ENCODE assay signal across 25 cellular contexts in genomic region chr2:141959016-141959415, GRCh38.
"Had no signal": no experiment of that assay in that cellular context is flagged by ENCODE, and none has a peak within 500 bp of the region (broad histone marks: within the 10 kb centered on the region; RNA-seq: fewer than 3 reads in every experiment).

No MANE protein-coding gene starts in this region.

- H3K4me3 Mint-ChIP-seq: naive thymus-derived CD4-positive, alpha-beta T cell; natural killer cell treated with Interleukin-12 subunit alpha and Interleukin-12 subunit beta and Interleukin-15 and Interleukin-18, amount 100 ng/mL, for 72 hours; nephron progenitor cell; neural crest cell; stimulated activated effector memory CD8-positive, alpha-beta T cell treated with anti-CD3 and anti-CD28 coated beads, Interleukin-12 subunit alpha, Interleukin-12 subunit beta, amount 100 ng/mL, for 72 hours; stimulated activated naive B cell treated with anti-CD40 and anti-IgM and Interleukin-4, amounts not matched to agents 10 μg/mL and 1 μg/mL and 100 μg/mL, for 72 hours; stimulated activated naive CD8-positive, alpha-beta T cell treated with anti-CD3 and anti-CD28 coated beads, Interleukin-15, Interleukin-2, amounts not matched to agents 100 ng/mL and 50 ng/mL, for 24 hours had no signal

- H3K4me1 Mint-ChIP-seq: naive thymus-derived CD4-positive, alpha-beta T cell; nephron progenitor cell; neural crest cell; stimulated activated effector memory CD8-positive, alpha-beta T cell treated with anti-CD3 and anti-CD28 coated beads, Interleukin-12 subunit alpha, Interleukin-12 subunit beta, amount 100 ng/mL, for 72 hours; stimulated activated naive B cell treated with anti-CD40 and anti-IgM and Interleukin-4, amounts not matched to agents 10 μg/mL and 1 μg/mL and 100 μg/mL, for 72 hours had no signal

- H3K27ac Mint-ChIP-seq: naive thymus-derived CD4-positive, alpha-beta T cell; natural killer cell treated with Interleukin-12 subunit alpha and Interleukin-12 subunit beta and Interleukin-15 and Interleukin-18, amount 100 ng/mL, for 72 hours; nephron progenitor cell; progenitor cell of endocrine pancreas; stimulated activated effector memory CD8-positive, alpha-beta T cell treated with anti-CD3 and anti-CD28 coated beads, Interleukin-12 subunit alpha, Interleukin-12 subunit beta, amount 100 ng/mL, for 72 hours; stimulated activated naive B cell treated with anti-CD40 and anti-IgM and Interleukin-4, amounts not matched to agents 10 μg/mL and 1 μg/mL and 100 μg/mL, for 72 hours; stimulated activated naive CD8-positive, alpha-beta T cell treated with anti-CD3 and anti-CD28 coated beads, Interleukin-15, Interleukin-2, amounts not matched to agents 100 ng/mL and 50 ng/mL, for 24 hours had no signal

- ATAC-seq: naive thymus-derived CD4-positive, alpha-beta T cell; natural killer cell treated with Interleukin-12 subunit alpha and Interleukin-12 subunit beta and Interleukin-15 and Interleukin-18, amount 100 ng/mL, for 72 hours; pancreas; psoas muscle; right cardiac atrium; right lobe of liver; stimulated activated effector memory CD8-positive, alpha-beta T cell treated with anti-CD3 and anti-CD28 coated beads, Interleukin-12 subunit alpha, Interleukin-12 subunit beta, amount 100 ng/mL, for 72 hours; stimulated activated naive B cell treated with anti-CD40 and anti-IgM and Interleukin-4, amounts not matched to agents 10 μg/mL and 1 μg/mL and 100 μg/mL, for 72 hours had no signal

- H3K27me3 Mint-ChIP-seq: naive thymus-derived CD4-positive, alpha-beta T cell; natural killer cell treated with Interleukin-12 subunit alpha and Interleukin-12 subunit beta and Interleukin-15 and Interleukin-18, amount 100 ng/mL, for 72 hours; progenitor cell of endocrine pancreas; stimulated activated naive B cell treated with anti-CD40 and anti-IgM and Interleukin-4, amounts not matched to agents 10 μg/mL and 1 μg/mL and 100 μg/mL, for 72 hours; stimulated activated naive CD8-positive, alpha-beta T cell treated with anti-CD3 and anti-CD28 coated beads, Interleukin-15, Interleukin-2, amounts not matched to agents 100 ng/mL and 50 ng/mL, for 24 hours had no signal

- H3K36me3 Mint-ChIP-seq: naive thymus-derived CD4-positive, alpha-beta T cell; natural killer cell treated with Interleukin-12 subunit alpha and Interleukin-12 subunit beta and Interleukin-15 and Interleukin-18, amount 100 ng/mL, for 72 hours; stimulated activated effector memory CD8-positive, alpha-beta T cell treated with anti-CD3 and anti-CD28 coated beads, Interleukin-12 subunit alpha, Interleukin-12 subunit beta, amount 100 ng/mL, for 72 hours; stimulated activated naive B cell treated with anti-CD40 and anti-IgM and Interleukin-4, amounts not matched to agents 10 μg/mL and 1 μg/mL and 100 μg/mL, for 72 hours had no signal

- DNase-seq: naive thymus-derived CD4-positive, alpha-beta T cell; nephron progenitor cell; nucleus accumbens; pancreas; posterior cingulate gyrus; psoas muscle; right cardiac atrium; right lobe of liver; sigmoid colon; small intestine; stimulated activated CD4-positive, alpha-beta T cell treated with anti-CD3 and anti-CD28 coated beads, Interleukin-15, amount 100 ng/mL, for 24 hours; stimulated activated CD4-positive, alpha-beta T cell treated with anti-CD3 and anti-CD28 coated beads, Interleukin-2, amount 100 ng/mL, for 24 hours; stimulated activated CD4-positive, alpha-beta T cell treated with anti-CD3 and anti-CD28 coated beads, Interleukin-2, amount 100 ng/mL, for 48 hours; stimulated activated CD4-positive, alpha-beta T cell treated with anti-CD3 and anti-CD28 coated beads, Interleukin-4, amount 100 ng/mL, for 24 hours; stimulated activated naive B cell treated with anti-CD40 and anti-IgM and Interleukin-4, amounts not matched to agents 10 μg/mL and 1 μg/mL and 100 μg/mL, for 72 hours; stimulated activated naive CD4-positive, alpha-beta T cell treated with Interleukin-2 at 50 U/mL for 16 hours; stomach; thyroid gland; trophoblast cell; upper lobe of left lung had no signal

- H3K9me3 Mint-ChIP-seq: natural killer cell treated with Interleukin-12 subunit alpha and Interleukin-12 subunit beta and Interleukin-15 and Interleukin-18, amount 100 ng/mL, for 72 hours; nephron progenitor cell; neural crest cell had no signal
